8 cellular contexts compared by ENCODE assay signal in the genomic region with DNA sequence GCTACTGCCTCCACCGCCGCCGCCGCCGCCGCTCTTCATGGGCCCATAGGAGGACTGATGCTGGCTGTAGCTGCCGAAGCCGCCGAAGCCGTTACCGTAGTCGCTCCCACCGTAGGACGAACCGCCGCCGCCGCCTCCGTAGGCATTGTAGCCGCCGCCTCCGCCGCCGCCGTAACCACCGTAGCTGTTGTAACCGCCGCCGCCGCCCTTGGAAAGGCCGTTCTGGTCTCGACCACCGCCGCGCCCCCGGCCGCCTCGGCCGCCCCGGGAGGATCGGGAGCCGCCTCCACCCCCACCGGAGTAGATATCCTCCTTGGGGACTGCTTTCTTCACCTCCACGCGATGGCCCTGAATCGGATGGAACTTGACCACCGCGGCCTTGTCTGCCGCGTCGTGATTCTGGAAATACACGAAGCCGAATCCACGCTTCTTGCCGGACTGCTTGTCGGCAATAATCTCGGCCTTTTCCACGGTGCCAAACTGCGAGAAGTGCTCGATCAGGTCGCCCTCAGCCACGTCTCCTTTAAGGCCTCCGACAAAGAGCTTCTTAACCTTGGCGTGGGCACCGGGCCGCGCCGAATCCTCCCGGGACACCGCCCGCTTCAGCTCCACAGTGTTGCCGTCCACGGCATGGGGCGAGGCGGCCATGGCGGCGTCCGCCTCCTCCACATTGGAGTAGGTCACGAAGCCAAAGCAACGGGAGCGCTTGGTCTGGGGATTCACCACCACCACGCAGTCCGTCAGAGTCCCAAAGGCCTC. TPM values are rescaled to one million over a fixed set of nuclear protein-coding genes. Genes with fewer than 3 reads are reported as not detected.
DNase-seq lines count a peak whose midpoint lies in the region; FAIRE-seq and TF ChIP-seq lines count a peak whose summit lies in the region.

No MANE protein-coding gene starts in this region.

- H2AFZ ChIP-seq in endothelial cell of umbilical vein (ENCODE audit: low read depth, low read length), result no peak overlapping the region

- TF ChIP-seq POLR2A in endothelial cell of umbilical vein (IDR thresholded peaks at IDR 0.05; ENCODE audit: low read depth, low read length) (no peak), thyroid gland (IDR thresholded peaks at IDR 0.05) (no peak)

- CTCF ChIA-PET in endothelial cell of umbilical vein (lab: Charles Lee), result interaction anchor here (0.6 to 2.1 kb wide), 10 partner anchors 11 to 380 kb away, joined by 3 to 17 read pairs (median 4); partner anchors contain the start of genes FAM13B and KLHL3

- peaks cover 25% of the 10 kb centered on the region for H3K36me3 ChIP-seq in HUES48 (ENCODE audit: control insufficient read depth, insufficient read depth, low read length)
- peaks cover 0 to 4% of the 10 kb centered on the region in 2 experiments for H3K36me3 ChIP-seq in endothelial cell of umbilical vein (ENCODE audit: control insufficient read depth in 2 of 2, extremely low read depth in 1 of 2, insufficient read depth in 2 of 2, low read length in 2 of 2)
- no peaks in the 10 kb centered on the region for H3K36me3 ChIP-seq in muscle layer of colon (ENCODE audit: insufficient read depth, low read length)
- no peaks in the 10 kb centered on the region for H3K36me3 ChIP-seq in thyroid gland

- H3K4me1 ChIP-seq in HUES48 (ENCODE audit: control insufficient read depth, insufficient read depth, low read length) (peaks cover 23% of the 10 kb centered on the region), endothelial cell of umbilical vein (ENCODE audit: control insufficient read depth, extremely low read depth, insufficient read depth, low read length) (peaks cover 18% of the 10 kb centered on the region), muscle layer of colon (ENCODE audit: insufficient read depth, low read length) (peaks cover 18% of the 10 kb centered on the region), thyroid gland (peaks cover 5 to 18% of the 10 kb centered on the region in 2 donors)

- FAIRE-seq in endothelial cell of umbilical vein (lab: Jason Lieb, UNC), result no peak

- H3K27ac ChIP-seq in HUES48 (ENCODE audit: low read depth, low read length) (peak overlapping the region; percentile 98), endothelial cell of umbilical vein (ENCODE audit: insufficient read depth, low read depth, low read length) (peak overlapping the region; percentile 92), muscle layer of colon (ENCODE audit: low read depth, low read length) (peak overlapping the region; percentile 97), thyroid gland (peak overlapping the region; percentile 100)

- TSS peak; percentile 81 for BruUV-seq in endothelial cell of umbilical vein (replicated peaks; lab: Mats Ljungman, UMichigan)

- 0 to 1% methylated on average over 20 to 29 of the region's 83 CpGs for WGBS in thyroid gland, 2 donors

- H3K9me3 ChIP-seq in HUES48 (ENCODE audit: control insufficient read depth, insufficient read depth, low read length) (no peaks in the 10 kb centered on the region), endothelial cell of umbilical vein (replicated peaks; ENCODE audit: control insufficient read depth, insufficient read depth, low read length) (no peaks in the 10 kb centered on the region), muscle layer of colon (ENCODE audit: low read length) (no peaks in the 10 kb centered on the region), thyroid gland (no peaks in the 10 kb centered on the region)

- H3K9ac ChIP-seq in HUES48 (ENCODE audit: low read depth, low read length) (peak overlapping the region; percentile 92), endothelial cell of umbilical vein (replicated peaks; ENCODE audit: extremely low read depth, insufficient read depth, low read length) (peak overlapping the region; percentile 93), muscle layer of colon (ENCODE audit: low read length) (peak overlapping the region; percentile 99)

- peak overlapping the region; percentile 100 for H3K4me3 ChIP-seq in HUES48 (ENCODE audit: low read depth, low read length)
- H3K4me3 ChIP-seq in endothelial cell of umbilical vein (replicated peaks in 1 of 3; ENCODE audit: insufficient read depth in 1 of 3, low read depth in 1 of 3, low read length in 3 of 3), result peak overlapping the region; percentile 88 to 99 (median 94)
- H3K4me3 ChIP-seq in muscle layer of colon (ENCODE audit: low read depth in 1 of 2, low read length in 2 of 2), result peak overlapping the region; percentile 90 to 97
- H3K4me3 ChIP-seq in thyroid gland (replicated peaks in 1 of 3), result peak overlapping the region; percentile 49 to 92 (median 89)

- DNase-seq in NCI-H748 (lab: John Stamatoyannopoulos, UW; ENCODE audit: unreplicated experiment) (peak; percentile 71), NCI-H748 treated with DMSO at 0.1 percent for 48 hours (lab: John Stamatoyannopoulos, UW) (no peak), endothelial cell of umbilical vein (ENCODE audit: low read depth, low spot score) (no peak), thyroid gland (peak; percentile 43 to 54), GM19238 (ENCODE audit: insufficient read length, low spot score) (no peak)
- DNase-seq in activated CD8-positive, alpha-beta memory T cell treated with anti-CD3 and anti-CD28 coated beads, Interleukin-2, amount 50 U/mL, for 48 hours, result peak; percentile 76

- intact Hi-C loops in endothelial cell of umbilical vein (cut with micrococcal nuclease), result loop anchor here (2.0 to 5.0 kb wide), 4 partner anchors 17 to 379 kb away; partner anchors contain the start of gene KLHL3
- intact Hi-C loops in thyroid gland (cut with DNase I), result loop anchor here (5.0 kb wide), 1 partner anchor 279 kb away; the partner anchor contains the start of gene FAM13B

- dilution Hi-C loops in endothelial cell of umbilical vein (cut with MboI; ENCODE audit: extremely low pct_ligation_motif_present, low sequenced_read_pairs), result loop anchor here (25.0 kb wide), 1 partner anchor 91 kb away; no protein-coding TSS in a partner anchor

- TF ChIP-seq CTCF in endothelial cell of umbilical vein (IDR thresholded peaks at IDR 0.05; ENCODE audit: extremely low read depth in 1 of 2, insufficient read depth in 1 of 2, low read depth in 1 of 2, low read length in 2 of 2), result no peak
- TF ChIP-seq CTCF in thyroid gland (IDR thresholded peaks at IDR 0.05), result no peak

- peaks cover 40% of the 10 kb centered on the region for H3K79me2 ChIP-seq in endothelial cell of umbilical vein (ENCODE audit: control insufficient read depth, insufficient read depth, low read length)

- H4K20me1 ChIP-seq in endothelial cell of umbilical vein (replicated peaks; ENCODE audit: control insufficient read depth, extremely low read depth, insufficient read depth, low read length), result peaks cover 28% of the 10 kb centered on the region

- POLR2A ChIA-PET in endothelial cell of umbilical vein (lab: Charles Lee), result interaction anchor here (0.9 to 1.3 kb wide), 3 partner anchors 13 to 136 kb away, joined by 3 to 5 read pairs (median 4); partner anchors contain the start of gene PKD2L2

- peak overlapping the region; percentile 100 for H3K4me2 ChIP-seq in endothelial cell of umbilical vein (ENCODE audit: insufficient read depth, low read length)

- no peaks in the 10 kb centered on the region for H3K27me3 ChIP-seq in HUES48 (ENCODE audit: control insufficient read depth, insufficient read depth, low read length)
- H3K27me3 ChIP-seq in endothelial cell of umbilical vein (ENCODE audit: control insufficient read depth in 2 of 2, insufficient read depth in 2 of 2, low read length in 2 of 2), result no peaks in the 10 kb centered on the region
- H3K27me3 ChIP-seq in muscle layer of colon (ENCODE audit: control insufficient read depth in 1 of 2, insufficient read depth in 2 of 2, low read length in 2 of 2), result no peaks in the 10 kb centered on the region
- no peaks in the 10 kb centered on the region for H3K27me3 ChIP-seq in thyroid gland

- H3K9me1 ChIP-seq in endothelial cell of umbilical vein (replicated peaks; ENCODE audit: control insufficient read depth, extremely low read depth, insufficient read depth, low read length), result no peaks in the 10 kb centered on the region

TF ChIP-seq in endothelial cell of umbilical vein, 7 proteins besides CTCF, POLR2A, EP300 and RAD21:
- TF ChIP-seq MAX (IDR thresholded peaks at IDR 0.05; ENCODE audit: insufficient read depth, insufficient read length) (no peak), FOS (IDR thresholded peaks at IDR 0.05; ENCODE audit: borderline replicate concordance, insufficient read depth, low read length) (no peak), JUN (IDR thresholded peaks at IDR 0.05; ENCODE audit: borderline replicate concordance, insufficient read depth, insufficient read length, low read depth) (no peak), POLR2AphosphoS5 (IDR thresholded peaks at IDR 0.05; ENCODE audit: insufficient read depth, low read depth, low read length) (no peak), EZH2 (IDR thresholded peaks at IDR 0.05; ENCODE audit: borderline replicate concordance, low read depth, low read length, severe bottlenecking) (no peak), GATA2 (IDR thresholded peaks at IDR 0.05; ENCODE audit: insufficient read depth, insufficient read length, low read depth, low read length) (no peak), MYC (IDR thresholded peaks at IDR 0.05; ENCODE audit: low read depth, low read length) (no peak)
TF ChIP-seq in endothelial cell of umbilical vein: peak in this region for 0.

RNA-seq across cellular contexts. Expression of gene HNRNPA0, which starts 0.8 kb away (rescaled TPM):
- total RNA-seq in endothelial cell of umbilical vein (37.5 and 37.9 TPM in 2 replicates), thyroid gland (10 to 100 TPM; 10.6 to 14.1 (median 12.4) TPM)
- polyA plus RNA-seq in endothelial cell of umbilical vein, result 13.4 and 16.0 TPM in 2 replicates
- 11.6 and 14.9 TPM in 2 replicates for polyA plus RNA-seq in endothelial cell of umbilical vein (2011; cell fraction: cytosol; rRNA removed)
- polyA plus RNA-seq in endothelial cell of umbilical vein (2011; cell fraction: nucleus; rRNA removed), result 5.1 and 7.2 TPM in 2 replicates
- polyA plus RNA-seq in endothelial cell of umbilical vein (2012), result 21.9 and 24.3 TPM in 2 replicates
- polyA minus RNA-seq in endothelial cell of umbilical vein, result 8.9 and 10.5 TPM in 2 replicates
- polyA minus RNA-seq in endothelial cell of umbilical vein (2011; cell fraction: cytosol; rRNA and poly(A)+ RNA removed), result 20.9 TPM
- polyA minus RNA-seq in endothelial cell of umbilical vein (2011; cell fraction: nucleus; rRNA and poly(A)+ RNA removed), result 7.3 and 7.9 TPM in 2 replicates

RNA-seq across cellular contexts. Expression of gene KLHL3, which starts 17.5 kb away (rescaled TPM):
- total RNA-seq in endothelial cell of umbilical vein, result 13.6 and 13.9 TPM in 2 replicates
- 7.5 and 8.8 TPM in 2 replicates for polyA plus RNA-seq in endothelial cell of umbilical vein
- polyA plus RNA-seq in endothelial cell of umbilical vein (2011; cell fraction: cytosol; rRNA removed), result 3.3 and 4.3 TPM in 2 replicates
- 46.1 and 48.4 TPM in 2 replicates for polyA plus RNA-seq in endothelial cell of umbilical vein (2011; cell fraction: nucleus; rRNA removed)
- polyA plus RNA-seq in endothelial cell of umbilical vein (2012), result 4.6 and 5.6 TPM in 2 replicates
- 49.6 and 51.0 TPM in 2 replicates for polyA minus RNA-seq in endothelial cell of umbilical vein
- 4.9 TPM for polyA minus RNA-seq in endothelial cell of umbilical vein (2011; cell fraction: cytosol; rRNA and poly(A)+ RNA removed)
- polyA minus RNA-seq in endothelial cell of umbilical vein (2011; cell fraction: nucleus; rRNA and poly(A)+ RNA removed), result 38.5 and 44.5 TPM in 2 replicates
- total RNA-seq in thyroid gland, result 10 to 100 TPM; 11.9 to 26.7 (median 17.9) TPM

Comparison
In these comparisons a context has a peak if more than half of its experiments do, and no peak if none do; other contexts are left out.
1. DNase-seq: peak in NCI-H748 (single experiment), activated CD8-positive, alpha-beta memory T cell treated with anti-CD3 and anti-CD28 coated beads, Interleukin-2, amount 50 U/mL, for 48 hours (single experiment) and thyroid gland (2 of 2); none in NCI-H748 treated with DMSO at 0.1 percent for 48 hours (single experiment), endothelial cell of umbilical vein (single experiment) and GM19238 (single experiment).
2. Peak in every context shown above with its lines, with median percentiles within 50 percentile points of each other: H3K27ac ChIP-seq, H3K4me3 ChIP-seq and H3K9ac ChIP-seq.